In the genomic region with DNA sequence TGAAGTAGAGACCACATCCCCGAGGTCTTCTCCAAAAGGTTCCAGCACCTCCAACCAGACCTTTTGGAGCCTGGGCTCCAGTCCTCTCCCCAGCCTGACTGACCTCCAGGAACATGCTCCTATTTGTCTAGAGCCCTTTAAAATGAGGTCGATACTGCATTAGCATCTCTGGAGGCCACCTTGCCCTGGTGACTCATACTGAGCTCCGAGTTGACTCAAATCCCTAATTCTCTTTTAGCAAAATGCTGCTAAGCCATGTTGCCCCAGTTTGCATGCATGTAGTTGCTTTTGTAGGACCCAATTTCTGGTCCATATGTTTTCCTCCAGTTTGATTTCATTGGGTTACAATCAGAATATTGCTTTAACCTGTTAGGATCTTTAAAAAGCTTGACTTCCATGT, we compare ENCODE assay signal across 11 cellular contexts. TPM values are rescaled to one million over a fixed set of nuclear protein-coding genes. Genes with fewer than 3 reads are reported as not detected.
A peak's percentile ranks its signal among the peaks of the same experiment; 100 is the strongest.
DNase-seq lines count a peak whose midpoint lies in the region; ATAC-seq and TF ChIP-seq lines count a peak whose summit lies in the region.
"Had no signal": no experiment of that assay in that cellular context is flagged by ENCODE, and none has a peak within 500 bp of the region (broad histone marks: within the 10 kb centered on the region; RNA-seq: fewer than 3 reads in every experiment).

No MANE protein-coding gene starts in this region.

- no peaks in the 10 kb centered on the region for H3F3A ChIP-seq in PC-9 (ENCODE audit: insufficient read depth, low read depth)

- H2AFZ ChIP-seq in PC-9 = no peak overlapping the region

- in situ Hi-C loops in GM13977 (cut with MboI; ENCODE audit: low pct_unique_long_range_greater_than_20kb, low sequenced_read_pairs, unreplicated experiment) = no loop called here

- BruUV-seq in PC-9 (replicated peaks; lab: Mats Ljungman, UMichigan) = no TSS peak

- H3K27ac ChIP-seq in stomach (no peak overlapping the region), PC-9 (no peak overlapping the region)
- H3K27ac ChIP-seq: uterus had no signal

- no peaks in the 10 kb centered on the region for H3K4me1 ChIP-seq in stomach
- H3K4me1 ChIP-seq in PC-9 (replicated peaks; ENCODE audit: insufficient read depth) = no peaks in the 10 kb centered on the region
- H3K4me1 ChIP-seq: uterus had no signal

- CTCF ChIA-PET in PC-9 (lab: Charles Lee) = no interaction called here

- 65 to 89% (median 76%) methylated on average over 3 of the region's 3 CpGs for WGBS in stomach, 5 donors

- ATAC-seq in GM19035 (IDR thresholded peaks at IDR 0.05; ENCODE audit: unreplicated experiment) (peak; percentile 94), HG02798 (IDR thresholded peaks at IDR 0.05; ENCODE audit: poor library complexity, unreplicated experiment) (peak; percentile 91), T-helper 17 cell (no peak)

- no peak for TF ChIP-seq POLR2A in stomach (IDR thresholded peaks at IDR 0.05)

- H3K36me3 ChIP-seq in stomach (peaks cover 0 to 40% (median 32%) of the 10 kb centered on the region in 4 donors), PC-9 (ENCODE audit: low read depth) (no peaks in the 10 kb centered on the region)
- H3K36me3 ChIP-seq: uterus had no signal

- H3K79me2 ChIP-seq in PC-9 (ENCODE audit: low read depth) = no peaks in the 10 kb centered on the region

- no peak for TF ChIP-seq EP300 in stomach (IDR thresholded peaks at IDR 0.05)

- TF ChIP-seq CTCF in GM13977 (IDR thresholded peaks at IDR 0.05; ENCODE audit: extremely low read depth, insufficient read depth, missing control alignments) (no peak), stomach (IDR thresholded peaks at IDR 0.05) (no peak), PC-9 (conservative IDR thresholded peaks at IDR 0.05) (no peak)

- H3K4me1 Mint-ChIP-seq in T-helper 17 cell = no peaks in the 10 kb centered on the region

- no peaks in the 10 kb centered on the region for H4K20me1 ChIP-seq in PC-9 (ENCODE audit: insufficient read depth)

- H3K27me3 ChIP-seq in stomach = no peaks in the 10 kb centered on the region
- no peaks in the 10 kb centered on the region for H3K27me3 ChIP-seq in PC-9 (ENCODE audit: insufficient read depth, low read depth)
- H3K27me3 ChIP-seq: uterus had no signal

- no peaks in the 10 kb centered on the region for H3K27me3 Mint-ChIP-seq in T-helper 17 cell

- intact Hi-C loops in stomach (cut with DNase I; ENCODE audit: low total_unique reads) = no loop called here
- intact Hi-C loops in PC-9 (cut with micrococcal nuclease; ENCODE audit: unreplicated experiment) = no loop called here

- H3K4me3 Mint-ChIP-seq in T-helper 17 cell = no peak overlapping the region

- H3K9me2 ChIP-seq in PC-9 (ENCODE audit: insufficient read depth) = no peaks in the 10 kb centered on the region

- peak overlapping the region; percentile 29 for H3K27ac Mint-ChIP-seq in T-helper 17 cell

- H3K9me3 ChIP-seq in T-helper 17 cell (ENCODE audit: control insufficient read depth, low read length, poor library complexity, severe bottlenecking) = no peaks in the 10 kb centered on the region
- no peaks in the 10 kb centered on the region for H3K9me3 ChIP-seq in stomach
- no peaks in the 10 kb centered on the region for H3K9me3 ChIP-seq in PC-9 (ENCODE audit: insufficient read depth, low read depth)
- H3K9me3 ChIP-seq: uterus had no signal

- POLR2A ChIA-PET in PC-9 (lab: Charles Lee; ENCODE audit: unreplicated experiment) = no interaction called here

- peaks cover 14% of the 10 kb centered on the region for H3K36me3 Mint-ChIP-seq in T-helper 17 cell (ENCODE audit: low read depth)

- H3K4me2 ChIP-seq in PC-9 = no peak overlapping the region

- H3K4me3 ChIP-seq in stomach = no peak overlapping the region
- no peak overlapping the region for H3K4me3 ChIP-seq in PC-9
- H3K4me3 ChIP-seq: dorsolateral prefrontal cortex, uterus had no signal

- DNase-seq in GM13977 (ENCODE audit: low spot score) (peak; percentile 36), T-helper 17 cell (no peak), stomach (no peak), NCI-H69 (lab: John Stamatoyannopoulos, UW) (no peak), PC-9 (no peak), globus pallidus (ENCODE audit: low spot score) (no peak)
- DNase-seq: dorsolateral prefrontal cortex, NCI-H1105 treated with DMSO at 0.1 percent for 48 hours, uterus had no signal

RNA-seq across cellular contexts. Expression of gene CITED1, which starts 43.5 kb away (rescaled TPM):
- total RNA-seq in T-helper 17 cell (1 to 10 TPM in 1 of 2 donors, not detected in 1; 1.5 TPM), stomach (1 to 10 TPM in 1 of 5 donors, not detected in 4; 1.7 TPM), PC-9 (2021) (not detected in 2 replicates)
- under 1 TPM in 1 of 3 donors, not detected in 2; 0.60 TPM for polyA plus RNA-seq in stomach
